In the genomic region with DNA sequence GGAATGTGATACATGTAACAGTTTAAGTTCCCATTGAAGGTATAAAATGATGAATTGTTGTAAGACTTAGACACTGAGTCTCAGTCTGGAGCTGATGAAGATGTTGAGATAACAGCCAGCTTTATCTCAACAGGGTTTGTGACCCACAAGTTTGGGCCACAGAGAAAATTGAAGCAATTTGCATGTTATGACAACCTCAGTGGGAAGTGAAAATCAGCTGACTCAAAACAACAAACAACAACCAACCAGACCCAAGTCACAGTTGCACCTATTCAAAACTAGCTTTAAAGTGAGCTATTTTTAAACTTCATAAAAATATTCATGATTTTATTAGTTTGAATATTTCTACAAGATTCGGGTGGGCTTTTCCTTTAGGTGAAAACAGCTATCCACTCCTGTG, we compare ENCODE assay signal across 20 cellular contexts. TPM values are rescaled to one million over a fixed set of nuclear protein-coding genes. Genes with fewer than 3 reads are reported as not detected.
A peak's percentile ranks its signal among the peaks of the same experiment; 100 is the strongest.
DNase-seq lines count a peak whose midpoint lies in the region; ATAC-seq and TF ChIP-seq lines count a peak whose summit lies in the region.
"Had no signal": no experiment of that assay in that cellular context is flagged by ENCODE, and none has a peak within 500 bp of the region (broad histone marks: within the 10 kb centered on the region; RNA-seq: fewer than 3 reads in every experiment).

No MANE protein-coding gene starts in this region.

- no peak overlapping the region for H3K4me3 Mint-ChIP-seq in chondrocyte (ENCODE audit: unreplicated experiment)
- H3K4me3 Mint-ChIP-seq: activated T-helper 1 cell treated with anti-CD3 and anti-CD28 coated beads, Interleukin-12 subunit alpha, Interleukin-12 subunit beta, Interleukin-2, Interleukin-4 antibody, amounts not matched to agents 30 ng/mL and 10 ng/mL and 1 ng/mL, durations not matched to agents 14 hours and 24 hours and 36 hours; CD4-positive, alpha-beta memory T cell had no signal

- no peaks in the 10 kb centered on the region for H3K27me3 Mint-ChIP-seq in chondrocyte (ENCODE audit: low read depth)

- no peak overlapping the region for H3K27ac Mint-ChIP-seq in chondrocyte (ENCODE audit: unreplicated experiment)
- H3K27ac Mint-ChIP-seq: activated T-helper 1 cell treated with anti-CD3 and anti-CD28 coated beads, Interleukin-12 subunit alpha, Interleukin-12 subunit beta, Interleukin-2, Interleukin-4 antibody, amounts not matched to agents 30 ng/mL and 10 ng/mL and 1 ng/mL, durations not matched to agents 14 hours and 24 hours and 36 hours; CD4-positive, alpha-beta memory T cell had no signal

- peaks cover 4% of the 10 kb centered on the region for H3K9me3 Mint-ChIP-seq in chondrocyte (ENCODE audit: low read depth)
- H3K9me3 Mint-ChIP-seq: activated T-helper 1 cell treated with anti-CD3 and anti-CD28 coated beads, Interleukin-12 subunit alpha, Interleukin-12 subunit beta, Interleukin-2, Interleukin-4 antibody, amounts not matched to agents 30 ng/mL and 10 ng/mL and 1 ng/mL, durations not matched to agents 14 hours and 24 hours and 36 hours had no signal

- peaks cover 20% of the 10 kb centered on the region for H3K36me3 Mint-ChIP-seq in chondrocyte (ENCODE audit: low read depth)
- H3K36me3 Mint-ChIP-seq: CD4-positive, alpha-beta memory T cell had no signal

- DNase-seq in CD1c-positive myeloid dendritic cell (ENCODE audit: extremely low spot score) (peak; percentile 31), chondrocyte (ENCODE audit: low spot score) (no peak), NCI-H2227 (lab: John Stamatoyannopoulos, UW; ENCODE audit: unreplicated experiment) (no peak), SKM-1 treated with dmso at 0.1 percent for 144 hours (lab: John Stamatoyannopoulos, UW; ENCODE audit: unreplicated experiment) (no peak), NCI-H1092 treated with DMSO at 0.1 percent for 48 hours (lab: John Stamatoyannopoulos, UW) (no peak)
- DNase-seq: activated CD4-positive, alpha-beta T cell treated with anti-CD3 and anti-CD28 coated beads, Interleukin-2, amount 50 U/mL, for 4 hours; aorta; CD4-positive, alpha-beta memory T cell; colonic mucosa; head of caudate nucleus; NCI-H146; NCI-H774; posterior cingulate gyrus; Right ventricle myocardium superior had no signal

- TF ChIP-seq CTCF in chondrocyte (IDR thresholded peaks at IDR 0.05): no peak

- ATAC-seq in GM19328 (IDR thresholded peaks at IDR 0.05; ENCODE audit: unreplicated experiment) (peak; percentile 71), HG02610 (IDR thresholded peaks at IDR 0.05; ENCODE audit: unreplicated experiment) (peak; percentile 85), HG03378 (IDR thresholded peaks at IDR 0.05; ENCODE audit: unreplicated experiment) (peak; percentile 57)

- peaks cover 17% of the 10 kb centered on the region for H3K4me1 Mint-ChIP-seq in chondrocyte (ENCODE audit: low read depth)
- H3K4me1 Mint-ChIP-seq: CD4-positive, alpha-beta memory T cell had no signal

RNA-seq across cellular contexts. Expression of a gene that starts 8.0 kb away (rescaled TPM):
- total RNA-seq in chondrocyte: 120 to 233 TPM (median 130 TPM) in 3 replicates
- total RNA-seq: A172; activated T-helper 1 cell treated with anti-CD3 and anti-CD28 coated beads, Interleukin-12 subunit alpha, Interleukin-12 subunit beta, Interleukin-2, Interleukin-4 antibody, amounts not matched to agents 30 ng/mL and 10 ng/mL and 1 ng/mL, durations not matched to agents 14 hours and 24 hours and 36 hours; CD4-positive, alpha-beta memory T cell; Right ventricle myocardium superior had no signal

RNA-seq across cellular contexts. Expression of a gene that starts 21.1 kb away (rescaled TPM):
- total RNA-seq in chondrocyte: 0.62 to 1.2 TPM (median 0.99 TPM) in 3 replicates
- total RNA-seq: A172; activated T-helper 1 cell treated with anti-CD3 and anti-CD28 coated beads, Interleukin-12 subunit alpha, Interleukin-12 subunit beta, Interleukin-2, Interleukin-4 antibody, amounts not matched to agents 30 ng/mL and 10 ng/mL and 1 ng/mL, durations not matched to agents 14 hours and 24 hours and 36 hours; H4 had no signal
